8 cellular contexts compared by ENCODE assay signal in the genomic region with DNA sequence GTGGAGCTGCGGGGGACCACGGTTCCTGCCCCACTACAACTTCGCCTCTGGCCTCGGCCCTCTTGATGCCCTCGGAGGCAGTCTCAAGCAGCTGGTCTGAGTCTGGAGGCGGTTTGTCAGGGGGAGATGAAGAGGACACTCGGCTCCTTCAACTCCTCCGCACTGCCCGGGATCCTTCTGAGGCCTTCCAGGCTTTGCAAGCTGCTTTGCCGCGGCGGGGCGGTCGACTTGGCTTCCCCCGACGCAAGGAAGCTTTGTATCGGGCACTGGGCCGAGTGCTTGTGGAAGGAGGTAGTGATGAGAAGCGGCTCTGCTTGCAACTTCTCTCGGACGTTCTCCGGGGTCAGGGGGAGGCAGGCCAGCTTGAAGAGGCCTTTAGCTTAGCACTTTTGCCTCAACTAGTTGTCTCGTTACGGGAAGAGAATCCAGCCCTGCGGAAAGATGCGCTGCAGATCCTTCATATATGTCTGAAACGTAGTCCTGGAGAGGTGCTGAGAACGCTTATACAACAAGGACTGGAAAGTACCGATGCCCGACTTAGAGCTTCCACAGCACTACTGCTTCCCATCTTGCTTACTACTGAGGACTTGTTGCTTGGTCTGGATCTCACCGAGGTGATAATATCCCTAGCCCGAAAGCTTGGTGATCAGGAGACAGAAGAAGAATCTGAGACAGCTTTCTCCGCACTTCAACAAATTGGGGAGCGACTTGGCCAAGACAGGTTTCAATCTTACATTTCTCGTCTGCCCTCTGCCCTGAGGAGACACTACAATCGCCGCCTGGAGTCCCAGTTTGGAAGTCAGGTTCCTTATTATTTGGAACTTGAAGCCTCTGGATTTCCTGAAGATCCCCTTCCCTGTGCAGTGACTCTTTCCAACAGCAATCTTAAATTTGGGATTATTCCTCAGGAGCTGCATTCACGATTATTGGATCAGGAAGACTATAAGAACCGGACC. TPM values are rescaled to one million over a fixed set of nuclear protein-coding genes. Genes with fewer than 3 reads are reported as not detected.
A peak's percentile ranks its signal among the peaks of the same experiment; 100 is the strongest.
DNase-seq lines count a peak whose midpoint lies in the region; ATAC-seq and TF ChIP-seq lines count a peak whose summit lies in the region.

No MANE protein-coding gene starts in this region.

- H3K36me3 ChIP-seq in NT2/D1 (ENCODE audit: insufficient read depth, insufficient read length, low read length), result no peaks in the 10 kb centered on the region
- no peaks in the 10 kb centered on the region for H3K36me3 ChIP-seq in colonic mucosa
- H3K36me3 ChIP-seq in left lung, result no peaks in the 10 kb centered on the region

- intact Hi-C loops in colonic mucosa (cut with DNase I) (loop anchor here (5.0 kb wide), 3 partner anchors 66 to 174 kb away; a partner anchor contains a TSS), left lung (cut with DNase I) (no loop called here)

- DNase-seq in DMS 273 (lab: John Stamatoyannopoulos, UW; ENCODE audit: unreplicated experiment) (peak; percentile 84), DMS 273 treated with DMSO at 0.1 percent for 48 hours (lab: John Stamatoyannopoulos, UW) (no peak), NT2/D1 (ENCODE audit: low read depth, low spot score) (no peak), colonic mucosa (peak; percentile 60), left lung (peak; percentile 66 to 85), substantia nigra (lab: John Stamatoyannopoulos, UW) (peak in 39 of 49 donors; percentile 32 to 83 (median 59)), HPDE6-E6E7 (ENCODE audit: extremely low spot score) (no peak)

- TF ChIP-seq CTCF in colonic mucosa (IDR thresholded peaks at IDR 0.05), result no peak
- no peak for TF ChIP-seq CTCF in left lung (IDR thresholded peaks at IDR 0.05)

- H3K27ac ChIP-seq in colonic mucosa (peak overlapping the region; percentile 95), left lung (peak overlapping the region; percentile 90 to 97), substantia nigra (ENCODE audit: low read depth, low read length, poor library complexity, severe bottlenecking) (peak overlapping the region; percentile 87)

- ATAC-seq in GM21619 (IDR thresholded peaks at IDR 0.05; ENCODE audit: unreplicated experiment), result peak; percentile 2
- peak; percentile 18 for ATAC-seq in left lung

- H3K9ac ChIP-seq in NT2/D1 (ENCODE audit: insufficient read length, low read depth) (peak overlapping the region; percentile 71), colonic mucosa (ENCODE audit: low read depth in 2 of 2, low read length in 2 of 2) (peak overlapping the region; percentile 79 to 99)

- no peaks in the 10 kb centered on the region for H3K4me1 ChIP-seq in NT2/D1 (ENCODE audit: insufficient read depth, insufficient read length)
- H3K4me1 ChIP-seq in colonic mucosa, result peaks cover 29% of the 10 kb centered on the region
- H3K4me1 ChIP-seq in left lung, result peaks cover 31 to 86% of the 10 kb centered on the region in 2 donors

- H3K9me3 ChIP-seq in NT2/D1 (ENCODE audit: insufficient read depth, low read length), result peaks cover 16% of the 10 kb centered on the region; the same call in 1 of the 2 replicates
- H3K9me3 ChIP-seq in colonic mucosa, result no peaks in the 10 kb centered on the region
- no peaks in the 10 kb centered on the region for H3K9me3 ChIP-seq in left lung

- H3K27me3 ChIP-seq in NT2/D1 (ENCODE audit: insufficient read depth, insufficient read length) (no peaks in the 10 kb centered on the region), colonic mucosa (no peaks in the 10 kb centered on the region), left lung (no peaks in the 10 kb centered on the region)

- H3K4me3 ChIP-seq in NT2/D1 (ENCODE audit: insufficient read length, low read depth) (peak overlapping the region; percentile 81), colonic mucosa (peak overlapping the region; percentile 63), left lung (peak overlapping the region; percentile 66 to 94)

RNA-seq across cellular contexts. Expression of a gene that starts 0.9 kb away (rescaled TPM):
- total RNA-seq in colonic mucosa (10 to 100 TPM in 1 of 2 donors, 1 to 10 TPM in 1; 8.8 to 10.7 TPM), left lung (10 to 100 TPM; 12.3 to 17.2 TPM)

RNA-seq across cellular contexts. Expression of a gene that starts 1.1 kb away (rescaled TPM):
- total RNA-seq in colonic mucosa (10 to 100 TPM; 10.5 to 18.6 TPM), left lung (10 to 100 TPM; 14.7 to 16.6 TPM)

Comparison
In these comparisons a context has a peak if more than half of its experiments do, and no peak if none do; other contexts are left out.
1. DNase-seq: peak in DMS 273 (single experiment), colonic mucosa (single experiment), left lung (2 of 2) and substantia nigra (39 of 49); none in DMS 273 treated with DMSO at 0.1 percent for 48 hours (single experiment), NT2/D1 (single experiment) and HPDE6-E6E7 (single experiment).
2. Peak in every context shown above with its lines, with median percentiles within 50 percentile points of each other: H3K4me3 ChIP-seq and H3K27ac ChIP-seq.